In genomic region chr11:72343159-72343756, GRCh38 we compare ENCODE assay signal across 22 cellular contexts.
DNase-seq lines count a peak whose midpoint lies in the region; ATAC-seq and TF ChIP-seq lines count a peak whose summit lies in the region.
"Had no signal": no experiment of that assay in that cellular context is flagged by ENCODE, and none has a peak within 500 bp of the region (broad histone marks: within the 10 kb centered on the region; RNA-seq: fewer than 3 reads in every experiment).

No MANE protein-coding gene starts in this region.

- H3K36me3 Mint-ChIP-seq in GM23338 (ENCODE audit: low read depth) = no peaks in the 10 kb centered on the region

- DNase-seq in M059J (ENCODE audit: low read depth) (peak; percentile 16), OCI-M1 (lab: John Stamatoyannopoulos, UW) (peak; percentile 98), germinal center (ENCODE audit: low spot score) (peak; percentile 13), GM23338 (ENCODE audit: low spot score) (no peak), NCI-H748 treated with DMSO at 0.1 percent for 48 hours (lab: John Stamatoyannopoulos, UW) (no peak), OCI-M2 (lab: John Stamatoyannopoulos, UW; ENCODE audit: unreplicated experiment) (no peak)
- DNase-seq: activated CD4-positive, alpha-beta T cell treated with anti-CD3 and anti-CD28 coated beads, Interleukin-2, amount 50 U/mL, for 48 hours; activated naive CD4-positive, alpha-beta T cell treated with anti-CD3 and anti-CD28 coated beads for 36 hours; activated T-cell treated with anti-CD3 and anti-CD28 coated beads, Interleukin-2, amount 50 U/mL, for 24 hours; CD8-positive, alpha-beta T cell; DMS79; foreskin fibroblast; hippocampal formation; NCI-H1436 treated with DMSO at 0.1 percent for 48 hours; NCI-H345; stimulated activated naive CD8-positive, alpha-beta T cell treated with anti-CD3 and anti-CD28 coated beads, Interleukin-15, Interleukin-2, amounts not matched to agents 100 U/mL and 50 U/mL, for 24 hours; WERI-Rb-1 had no signal

- H3K4me1 ChIP-seq in DOHH2 (ENCODE audit: control insufficient read depth, low read length) (peaks cover 9% of the 10 kb centered on the region), GM23338 (ENCODE audit: insufficient read depth) (no peaks in the 10 kb centered on the region)
- H3K4me1 ChIP-seq: tibial nerve had no signal

- H2AFZ ChIP-seq in GM23338 = no peak overlapping the region

- H3K4me2 ChIP-seq in DOHH2 (ENCODE audit: low read length) (peak overlapping the region; percentile 29), GM23338 (no peak overlapping the region)

- H3F3A ChIP-seq in DOHH2 (ENCODE audit: control insufficient read depth, insufficient read depth) (no peaks in the 10 kb centered on the region), GM23338 (replicated peaks; ENCODE audit: low read depth) (no peaks in the 10 kb centered on the region)

- no peak overlapping the region for H3K27ac Mint-ChIP-seq in GM23338
- H3K27ac Mint-ChIP-seq: activated naive CD4-positive, alpha-beta T cell treated with anti-CD3 and anti-CD28 coated beads for 36 hours; activated T-cell treated with anti-CD3 and anti-CD28 coated beads, Interleukin-2, amount 50 U/mL, for 24 hours; CD8-positive, alpha-beta T cell had no signal

- H3K9me2 ChIP-seq in DOHH2 (replicated peaks; ENCODE audit: control insufficient read depth, low read length) (no peaks in the 10 kb centered on the region), GM23338 (ENCODE audit: insufficient read depth) (no peaks in the 10 kb centered on the region)

- H3K4me3 Mint-ChIP-seq in GM23338 = no peak overlapping the region
- H3K4me3 Mint-ChIP-seq: activated naive CD4-positive, alpha-beta T cell treated with anti-CD3 and anti-CD28 coated beads for 36 hours; activated T-cell treated with anti-CD3 and anti-CD28 coated beads, Interleukin-2, amount 50 U/mL, for 24 hours; CD8-positive, alpha-beta T cell had no signal

- ATAC-seq in GM18502 (IDR thresholded peaks at IDR 0.05; ENCODE audit: poor library complexity, unreplicated experiment) (no peak), GM23338 (no peak)
- ATAC-seq: CD8-positive, alpha-beta T cell; HCT116; stimulated activated naive CD8-positive, alpha-beta T cell treated with anti-CD3 and anti-CD28 coated beads, Interleukin-15, Interleukin-2, amounts not matched to agents 100 U/mL and 50 U/mL, for 24 hours had no signal

- no peaks in the 10 kb centered on the region for H3K9me3 Mint-ChIP-seq in GM23338
- H3K9me3 Mint-ChIP-seq: activated naive CD4-positive, alpha-beta T cell treated with anti-CD3 and anti-CD28 coated beads for 36 hours; activated T-cell treated with anti-CD3 and anti-CD28 coated beads, Interleukin-2, amount 50 U/mL, for 24 hours; CD8-positive, alpha-beta T cell had no signal

- no peaks in the 10 kb centered on the region for H3K27me3 Mint-ChIP-seq in GM23338 (ENCODE audit: insufficient read depth, low read depth, poor library complexity)
- H3K27me3 Mint-ChIP-seq: activated T-cell treated with anti-CD3 and anti-CD28 coated beads, Interleukin-2, amount 50 U/mL, for 24 hours had no signal

- H3K4me1 Mint-ChIP-seq in GM23338 = no peaks in the 10 kb centered on the region

- H3K27ac ChIP-seq in DOHH2 (ENCODE audit: low read depth, low read length) (no peak overlapping the region), GM23338 (ENCODE audit: low read depth) (no peak overlapping the region)
- H3K27ac ChIP-seq: skin epidermis, tibial nerve, WERI-Rb-1 had no signal

- TF ChIP-seq CTCF in DOHH2 (IDR thresholded peaks at IDR 0.05; ENCODE audit: low read depth, low read length, poor library complexity, severe bottlenecking) = no peak
- TF ChIP-seq CTCF in GM23338 (conservative IDR thresholded peaks at IDR 0.05; ENCODE audit: low read depth in 2 of 2) = no peak

- H4K20me1 ChIP-seq in DOHH2 (ENCODE audit: control insufficient read depth, insufficient read depth, low read depth, low read length) (no peaks in the 10 kb centered on the region), GM23338 (replicated peaks; ENCODE audit: insufficient read depth) (no peaks in the 10 kb centered on the region)

- H3K4me3 ChIP-seq in DOHH2 (ENCODE audit: low read length) = no peak overlapping the region
- H3K4me3 ChIP-seq in GM23338 = no peak overlapping the region
- H3K4me3 ChIP-seq: skin epidermis, tibial nerve had no signal

- H3K36me3 ChIP-seq in DOHH2 (ENCODE audit: control insufficient read depth, low read length) = no peaks in the 10 kb centered on the region
- H3K36me3 ChIP-seq in GM23338 (ENCODE audit: insufficient read depth) = no peaks in the 10 kb centered on the region
- H3K36me3 ChIP-seq: tibial nerve, WERI-Rb-1 had no signal

- H3K27me3 ChIP-seq in DOHH2 (ENCODE audit: control insufficient read depth, low read length) = no peaks in the 10 kb centered on the region
- no peaks in the 10 kb centered on the region for H3K27me3 ChIP-seq in GM23338 (ENCODE audit: insufficient read depth)

- H3K9me3 ChIP-seq in DOHH2 (ENCODE audit: control insufficient read depth, insufficient read depth, low read length) = no peaks in the 10 kb centered on the region
- H3K9me3 ChIP-seq: tibial nerve had no signal

- H3K79me2 ChIP-seq in DOHH2 (ENCODE audit: control insufficient read depth, low read length) (no peaks in the 10 kb centered on the region), GM23338 (replicated peaks; ENCODE audit: insufficient read depth) (no peaks in the 10 kb centered on the region)

TF ChIP-seq in GM23338, 12 proteins besides CTCF, POLR2A, EP300 and RAD21:
- TF ChIP-seq STAT1 (IDR thresholded peaks at IDR 0.05; ENCODE audit: unreplicated experiment) (no peak), CREB1 (CRISPR knock-in tag; IDR thresholded peaks at IDR 0.05; ENCODE audit: low read depth) (no peak)

Comparison
In these comparisons a context has a peak if more than half of its experiments do, and no peak if none do; other contexts are left out.
1. DNase-seq: peak in M059J (single experiment), OCI-M1 (single experiment) and germinal center (single experiment); none in GM23338 (single experiment), NCI-H748 treated with DMSO at 0.1 percent for 48 hours (single experiment) and OCI-M2 (single experiment).